In genomic region chr2:67340118-67341011, GRCh38 we compare ENCODE assay signal across 15 cellular contexts. TPM values are rescaled to one million over a fixed set of nuclear protein-coding genes. Genes with fewer than 3 reads are reported as not detected.
DNase-seq lines count a peak whose midpoint lies in the region; ATAC-seq, FAIRE-seq and TF ChIP-seq lines count a peak whose summit lies in the region.
"Had no signal": no experiment of that assay in that cellular context is flagged by ENCODE, and none has a peak within 500 bp of the region (broad histone marks: within the 10 kb centered on the region; RNA-seq: fewer than 3 reads in every experiment).

No MANE protein-coding gene starts in this region.

- CTCF ChIA-PET in A549 (lab: Yijun Ruan, JAX) (no interaction called here), WTC11 (lab: Charles Lee) (interaction anchor here (0.7 to 1.1 kb wide), 3 partner anchors 51 to 311 kb away, joined by 3 to 4 read pairs (median 3); no protein-coding TSS in a partner anchor), Calu3 (lab: Charles Lee) (no interaction called here)

- H3K4me3 Mint-ChIP-seq in WTC11 (0 out of 2 replicates have a peak overlapping the region, but pooled peaks have one; percentile 5), Calu3 (ENCODE audit: low read depth, unreplicated experiment) (no peak overlapping the region)
- H3K4me3 Mint-ChIP-seq: CD14-positive monocyte had no signal

- no peaks in the 10 kb centered on the region for H3K27me3 ChIP-seq in right cardiac atrium (ENCODE audit: control insufficient read depth, insufficient read depth)

- H3K9me3 ChIP-seq in A549 (0 out of 3 replicates have a peak, but pooled peaks cover 6% of the 10 kb centered on the region), right cardiac atrium (ENCODE audit: control insufficient read depth, low read length) (no peaks in the 10 kb centered on the region)

- no peak for TF ChIP-seq RAD21 in A549 (conservative IDR thresholded peaks at IDR 0.05 in 1 of 2, IDR thresholded peaks at IDR 0.05 in 1 of 2)

- H3K4me1 ChIP-seq in A549, result no peaks in the 10 kb centered on the region
- H3K4me1 ChIP-seq in right cardiac atrium (ENCODE audit: control insufficient read depth, insufficient read depth, low read length), result no peaks in the 10 kb centered on the region

- H3K27ac ChIP-seq in A549 (no peak overlapping the region), right cardiac atrium (ENCODE audit: low read length) (no peak overlapping the region)

- H3K4me1 Mint-ChIP-seq in WTC11 (peaks cover 30% of the 10 kb centered on the region), Calu3 (ENCODE audit: low read depth, unreplicated experiment) (no peaks in the 10 kb centered on the region)
- H3K4me1 Mint-ChIP-seq: CD14-positive monocyte had no signal

- H3K4me3 ChIP-seq in A549 (no peak overlapping the region), right cardiac atrium (ENCODE audit: low read length) (no peak overlapping the region)
- H3K4me3 ChIP-seq: K562 had no signal

- no peak for DNase-seq in A549 (ENCODE audit: low read depth in 1 of 2, low spot score in 1 of 2)
- peak; percentile 5 for DNase-seq in AG20443 (ENCODE audit: low spot score)
- DNase-seq in WTC11 (ENCODE audit: low spot score), result no peak
- peak in 2 of 3 donors; percentile 32 to 50 for DNase-seq in right cardiac atrium
- no peak for DNase-seq in Calu3
- no peak for DNase-seq in islet precursor cell
- DNase-seq in NCI-H510A treated with DMSO at 0.1 percent for 48 hours (lab: John Stamatoyannopoulos, UW), result no peak
- DNase-seq: DMS79 treated with DMSO at 0.1 percent for 48 hours, HCEC 1CT, NCI-H1092 treated with DMSO at 0.1 percent for 48 hours, NCI-H2227 treated with DMSO at 0.1 percent for 48 hours, OCI-M1, SIG-M5 had no signal

- H3K27me3 Mint-ChIP-seq in WTC11 (ENCODE audit: low read depth), result no peaks in the 10 kb centered on the region
- no peaks in the 10 kb centered on the region for H3K27me3 Mint-ChIP-seq in Calu3 (ENCODE audit: unreplicated experiment)

- TF ChIP-seq EP300 in A549 (IDR thresholded peaks at IDR 0.05), result no peak

- ATAC-seq in A549 (no peak), WTC11 (peak; percentile 62), right cardiac atrium (peak; percentile 88 to 92)
- ATAC-seq: K562 had no signal

- no peak for TF ChIP-seq POLR2A in A549 (IDR thresholded peaks at IDR 0.05; ENCODE audit: low read length)

- H3K36me3 Mint-ChIP-seq in WTC11, result peaks cover 27% of the 10 kb centered on the region
- H3K36me3 Mint-ChIP-seq in Calu3 (ENCODE audit: insufficient read depth, unreplicated experiment), result no peaks in the 10 kb centered on the region
- H3K36me3 Mint-ChIP-seq: CD14-positive monocyte had no signal

- POLR2A ChIA-PET in A549 (lab: Yijun Ruan, JAX), result no interaction called here
- POLR2A ChIA-PET in WTC11 (lab: Charles Lee), result interaction anchor here (0.8 to 1.0 kb wide), 2 partner anchors 51 to 57 kb away, joined by 3 read pairs; partner anchors contain the start of gene ETAA1

- no peak overlapping the region for H3K4me2 ChIP-seq in A549

- intact Hi-C loops in right cardiac atrium (cut with DNase I) (no loop called here), Calu3 (cut with micrococcal nuclease; ENCODE audit: unreplicated experiment) (no loop called here)

- peak overlapping the region; percentile 78 for H3K27ac Mint-ChIP-seq in WTC11
- H3K27ac Mint-ChIP-seq in Calu3 (ENCODE audit: unreplicated experiment), result no peak overlapping the region
- H3K27ac Mint-ChIP-seq: CD14-positive monocyte had no signal

- TF ChIP-seq CTCF in A549 (IDR thresholded peaks at IDR 0.05) (no peak), WTC11 (IDR thresholded peaks at IDR 0.05) (no peak), Calu3 (IDR thresholded peaks at IDR 0.05; ENCODE audit: unreplicated experiment) (no peak)

- no peak for FAIRE-seq in A549 (lab: Jason Lieb, UNC)
- FAIRE-seq: K562 had no signal

- H3K9me3 Mint-ChIP-seq in WTC11 (no peaks in the 10 kb centered on the region), Calu3 (ENCODE audit: low read depth, unreplicated experiment) (peaks cover 5% of the 10 kb centered on the region)

- WGBS in A549 (ENCODE audit: missing lambda C conversion rate), result 33% methylated on average over 7 of the region's 7 CpGs
- 24% methylated on average over 7 of the region's 7 CpGs for WGBS in right cardiac atrium

- BruUV-seq in Calu3 (replicated peaks; lab: Mats Ljungman, UMichigan), result no TSS peak

TF ChIP-seq in A549, 52 proteins besides CTCF, POLR2A, EP300 and RAD21 (continues in another document):
- peak; percentile 27; the same call in 1 of the 2 replicates for TF ChIP-seq REST (IDR thresholded peaks at IDR 0.05)

TF ChIP-seq in WTC11, 78 proteins besides CTCF, POLR2A, EP300 and RAD21 (continues in another document):
- peak; percentile 96 for TF ChIP-seq ERG (CRISPR knock-in tag; IDR thresholded peaks at IDR 0.05)
- peak; percentile 4; the same call in 1 of the 2 replicates for TF ChIP-seq NFYB (CRISPR knock-in tag; conservative IDR thresholded peaks at IDR 0.05; ENCODE audit: low read depth)
- TF ChIP-seq ZNF416 (CRISPR knock-in tag; IDR thresholded peaks at IDR 0.05), result peak; percentile 65
- TF ChIP-seq EMX1 (CRISPR knock-in tag; IDR thresholded peaks at IDR 0.05), result peak; percentile 99
- TF ChIP-seq SP1 (CRISPR knock-in tag; conservative IDR thresholded peaks at IDR 0.05), result peak; percentile 34; the same call in 1 of the 2 replicates
- TF ChIP-seq ZNF425 (CRISPR knock-in tag; conservative IDR thresholded peaks at IDR 0.05), result peak; percentile 92
- TF ChIP-seq E2F5 (CRISPR knock-in tag; IDR thresholded peaks at IDR 0.05), result no peak; the same call in 1 of the 2 replicates
- TF ChIP-seq CREM (CRISPR knock-in tag; IDR thresholded peaks at IDR 0.05), result no peak
- peak; percentile 7; the same call in 1 of the 2 replicates for TF ChIP-seq NFE2L1 (CRISPR knock-in tag; IDR thresholded peaks at IDR 0.05)
- 0 out of 2 replicates have a peak, but pooled peaks have one; percentile 17 for TF ChIP-seq TEAD1 (CRISPR knock-in tag; IDR thresholded peaks at IDR 0.05)
- 0 out of 2 replicates have a peak, but pooled peaks have one; percentile 33 for TF ChIP-seq ESRRA (CRISPR knock-in tag; IDR thresholded peaks at IDR 0.05; ENCODE audit: borderline replicate concordance)
- TF ChIP-seq ATF3 (CRISPR knock-in tag; conservative IDR thresholded peaks at IDR 0.05), result no peak
- no peak; the same call in none of the 2 replicates for TF ChIP-seq MYBL2 (CRISPR knock-in tag; IDR thresholded peaks at IDR 0.05)
- TF ChIP-seq PRRX2 (CRISPR knock-in tag; IDR thresholded peaks at IDR 0.05), result peak; percentile 99

RNA-seq across cellular contexts. Expression of gene ETAA1, which starts 56.8 kb away (rescaled TPM):
- polyA plus RNA-seq in A549 (2011; rRNA removed) (19.3 and 28.1 TPM in 2 replicates), A549 (2017; fragmentation: RNase III; extraction: RNeasy Plus Mini Kit Qiagen cat#74134 plus additional on column Dnase treatment) (11.9 to 14.5 TPM (median 13.0 TPM) in 3 replicates), right cardiac atrium (4.2 TPM)
- polyA plus RNA-seq in A549 (2012; cell fraction: cytosol; rRNA removed), result 4.2 and 4.4 TPM in 2 replicates
- 2.5 and 3.7 TPM in 2 replicates for polyA plus RNA-seq in A549 (2012; cell fraction: nucleus; rRNA removed)
- 4.7 and 5.9 TPM in 2 replicates for polyA minus RNA-seq in A549 (2011; rRNA and poly(A)+ RNA removed)
- total RNA-seq in WTC11 (2021) (23.8 to 27.3 TPM (median 24.6 TPM) in 3 replicates), right cardiac atrium (1 to 10 TPM; 4.6 to 6.3 (median 5.6) TPM), Calu3 (2022) (12.2 and 12.6 TPM in 2 replicates)

Comparison
In these comparisons a context has a peak if more than half of its experiments do, and no peak if none do; other contexts are left out.
1. ATAC-seq: peak in WTC11 (single experiment) and right cardiac atrium (2 of 2); none in A549 (0 of 2).
2. DNase-seq: peak in AG20443 (single experiment) and right cardiac atrium (2 of 3); none in A549 (0 of 2), WTC11 (single experiment), Calu3 (single experiment), islet precursor cell (single experiment) and NCI-H510A treated with DMSO at 0.1 percent for 48 hours (single experiment).
3. Of the 8 proteins assayed by ChIP-seq in both WTC11 and A549: peak only in WTC11: ESRRA; only in A549: none; in both: none; in neither: 7.